In the genomic region with DNA sequence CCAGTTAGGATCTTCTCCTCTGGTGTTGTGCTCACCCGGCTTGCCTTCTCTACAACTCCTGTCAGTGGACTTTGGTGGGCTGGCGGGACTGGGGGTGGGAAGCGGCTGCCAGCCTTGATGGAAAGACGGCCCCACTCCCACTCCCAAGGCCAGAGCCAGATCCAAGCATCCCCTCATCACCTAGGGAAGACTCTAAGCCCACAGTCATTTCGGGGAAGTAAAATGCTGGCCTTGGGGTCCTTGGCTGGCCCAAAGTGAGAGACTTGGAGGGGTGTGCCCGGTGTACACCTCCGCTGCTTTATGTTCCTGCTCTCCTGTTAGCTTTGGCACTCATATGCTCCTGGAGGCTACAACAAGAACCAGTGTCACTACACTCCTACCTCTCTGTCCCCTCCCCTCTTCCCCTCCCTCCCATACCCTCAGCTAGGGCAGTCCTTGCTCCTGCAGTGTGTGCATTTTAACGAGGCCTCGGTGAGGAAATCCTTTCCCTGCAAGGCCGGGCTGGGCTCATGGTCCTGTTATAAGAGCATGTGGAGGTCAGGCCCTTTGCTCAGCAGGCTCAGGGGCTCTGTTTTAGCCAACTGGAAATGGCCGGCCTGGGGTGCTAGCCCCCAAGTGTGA, we compare ENCODE assay signal across 9 cellular contexts. TPM values are rescaled to one million over a fixed set of nuclear protein-coding genes. Genes with fewer than 3 reads are reported as not detected.
DNase-seq lines count a peak whose midpoint lies in the region; ATAC-seq, FAIRE-seq and TF ChIP-seq lines count a peak whose summit lies in the region.
"Had no signal": no experiment of that assay in that cellular context is flagged by ENCODE, and none has a peak within 500 bp of the region (broad histone marks: within the 10 kb centered on the region; RNA-seq: fewer than 3 reads in every experiment).

No MANE protein-coding gene starts in this region.

- TF ChIP-seq CTCF in C4-2B (conservative IDR thresholded peaks at IDR 0.05) (no peak), HCT116 (IDR thresholded peaks at IDR 0.05 in 2 of 3, conservative IDR thresholded peaks at IDR 0.05 in 1 of 3; ENCODE audit: borderline replicate concordance in 1 of 3, insufficient read depth in 1 of 3, low read depth in 2 of 3, low read length in 2 of 3) (no peak), nephron progenitor cell (IDR thresholded peaks at IDR 0.05) (no peak), foreskin keratinocyte (conservative IDR thresholded peaks at IDR 0.05) (no peak)

- TF ChIP-seq POLR2A in HCT116 (IDR thresholded peaks at IDR 0.05; ENCODE audit: borderline replicate concordance, extremely low read depth, insufficient read depth, insufficient read length) = no peak

- peak overlapping the region; percentile 89; the same call in 1 of the 2 replicates for H3K9ac ChIP-seq in HCT116 (ENCODE audit: low read length)

- RAD21 ChIA-PET in HCT116 (lab: Charles Lee; ENCODE audit: low non-redundant PET in 1 of 2, low total read pairs in 2 of 2, uncharacterized antibody in 2 of 2, unreplicated experiment in 2 of 2) = no interaction called here

- H3K4me1 ChIP-seq in HCT116 (ENCODE audit: control insufficient read depth in 1 of 2, insufficient read depth in 2 of 2, low read length in 2 of 2) = peaks cover 33 to 58% of the 10 kb centered on the region in 2 experiments
- H3K4me1 ChIP-seq in foreskin keratinocyte = peaks cover 13% of the 10 kb centered on the region

- ATAC-seq in HCT116 (no peak), GM18909 (IDR thresholded peaks at IDR 0.05; ENCODE audit: poor library complexity, unreplicated experiment) (no peak), foreskin keratinocyte (no peak)
- ATAC-seq in activated naive CD8-positive, alpha-beta T cell treated with anti-CD3 and anti-CD28 coated beads, Interleukin-2, amount 10 ng/mL, durations not matched to agents 7 days and 5 days (ENCODE audit: low read depth) = no peak
- ATAC-seq: activated CD4-positive, CD25-positive, alpha-beta regulatory T cell treated with anti-CD3 and anti-CD28 coated beads, Interleukin-2, amount 50 U/mL, for 24 hours had no signal

- DNase-seq in HCT116 (ENCODE audit: low read depth, low spot score) = no peak
- peak; percentile 10 for DNase-seq in activated naive CD8-positive, alpha-beta T cell treated with anti-CD3 and anti-CD28 coated beads, Interleukin-2, amount 10 ng/mL, durations not matched to agents 7 days and 5 days
- peak; percentile 36 for DNase-seq in nephron progenitor cell
- DNase-seq in urothelium cell line (ENCODE audit: low spot score) = no peak
- no peak for DNase-seq in OCI-M2 (lab: John Stamatoyannopoulos, UW; ENCODE audit: unreplicated experiment)
- DNase-seq in foreskin keratinocyte = no peak

- peaks cover 70% of the 10 kb centered on the region for H3K27me3 Mint-ChIP-seq in activated naive CD8-positive, alpha-beta T cell treated with anti-CD3 and anti-CD28 coated beads, Interleukin-2, amount 10 ng/mL, durations not matched to agents 7 days and 5 days
- peaks cover 41% of the 10 kb centered on the region for H3K27me3 Mint-ChIP-seq in nephron progenitor cell (ENCODE audit: low read depth, poor library complexity)

- no peaks in the 10 kb centered on the region for H4K20me1 ChIP-seq in HCT116 (ENCODE audit: insufficient read depth)

- no peaks in the 10 kb centered on the region for H3K9me2 ChIP-seq in HCT116 (ENCODE audit: insufficient read depth)

- H3K36me3 ChIP-seq in HCT116 (ENCODE audit: control insufficient read depth in 1 of 2, insufficient read depth in 2 of 2, low read length in 2 of 2) = no peaks in the 10 kb centered on the region

- CTCF ChIA-PET in HCT116 (lab: Charles Lee) = no interaction called here

- no TSS peak for BruUV-seq in HCT116 (replicated peaks; lab: Mats Ljungman, UMichigan)

- H3K27ac ChIP-seq in C4-2B = peak overlapping the region; percentile 98
- no peak overlapping the region for H3K27ac ChIP-seq in HCT116 (ENCODE audit: low read depth, low read length)
- H3K27ac ChIP-seq in foreskin keratinocyte = no peak overlapping the region

- H3K27me3 ChIP-seq in HCT116 (ENCODE audit: insufficient read depth, low read length) = no peaks in the 10 kb centered on the region
- peaks cover 4% of the 10 kb centered on the region for H3K27me3 ChIP-seq in foreskin keratinocyte

- peaks cover 12% of the 10 kb centered on the region for H3K4me1 Mint-ChIP-seq in activated naive CD8-positive, alpha-beta T cell treated with anti-CD3 and anti-CD28 coated beads, Interleukin-2, amount 10 ng/mL, durations not matched to agents 7 days and 5 days
- H3K4me1 Mint-ChIP-seq in nephron progenitor cell = peaks cover 76% of the 10 kb centered on the region

- no peak overlapping the region for H2AFZ ChIP-seq in HCT116 (ENCODE audit: low read depth, low read length, poor library complexity, severe bottlenecking)

- H3K9me3 Mint-ChIP-seq in activated naive CD8-positive, alpha-beta T cell treated with anti-CD3 and anti-CD28 coated beads, Interleukin-2, amount 10 ng/mL, durations not matched to agents 7 days and 5 days = no peaks in the 10 kb centered on the region
- H3K9me3 Mint-ChIP-seq in nephron progenitor cell = no peaks in the 10 kb centered on the region

- FAIRE-seq in urothelium cell line (lab: Jason Lieb, UNC) = no peak

- POLR2A ChIA-PET in HCT116 (lab: Charles Lee) = interaction anchor here (2.2 kb wide), 1 partner anchor 10 kb away, joined by 7 read pairs; a partner anchor contains a TSS
- POLR2A ChIA-PET in activated naive CD8-positive, alpha-beta T cell treated with anti-CD3 and anti-CD28 coated beads, Interleukin-2, amount 10 ng/mL, durations not matched to agents 7 days and 5 days (lab: Charles Lee) = no interaction called here

- no peak for TF ChIP-seq RAD21 in HCT116 (IDR thresholded peaks at IDR 0.05; ENCODE audit: low read depth)

- no peak overlapping the region for H3K27ac Mint-ChIP-seq in activated naive CD8-positive, alpha-beta T cell treated with anti-CD3 and anti-CD28 coated beads, Interleukin-2, amount 10 ng/mL, durations not matched to agents 7 days and 5 days
- peak overlapping the region; percentile 95 for H3K27ac Mint-ChIP-seq in nephron progenitor cell

- H3K9me3 ChIP-seq in HCT116 (ENCODE audit: control insufficient read depth in 1 of 2, insufficient read depth in 1 of 2, low read depth in 1 of 2, low read length in 2 of 2) = no peaks in the 10 kb centered on the region

- H3K4me2 ChIP-seq in HCT116 (ENCODE audit: low read length) = peak overlapping the region; percentile 97

- peaks cover 47% of the 10 kb centered on the region for H3K79me2 ChIP-seq in HCT116 (ENCODE audit: insufficient read depth, low read length)

- H3K4me3 Mint-ChIP-seq in activated naive CD8-positive, alpha-beta T cell treated with anti-CD3 and anti-CD28 coated beads, Interleukin-2, amount 10 ng/mL, durations not matched to agents 7 days and 5 days = no peak overlapping the region
- H3K4me3 Mint-ChIP-seq in nephron progenitor cell = peak overlapping the region; percentile 97

- peaks cover 1% of the 10 kb centered on the region for H3K36me3 Mint-ChIP-seq in activated naive CD8-positive, alpha-beta T cell treated with anti-CD3 and anti-CD28 coated beads, Interleukin-2, amount 10 ng/mL, durations not matched to agents 7 days and 5 days
- H3K36me3 Mint-ChIP-seq in nephron progenitor cell (ENCODE audit: low read depth) = peaks cover 25% of the 10 kb centered on the region

- intact Hi-C loops in HCT116 (cut with micrococcal nuclease) = no loop called here

- no peak overlapping the region for H3K4me3 ChIP-seq in HCT116 (replicated peaks in 1 of 2; ENCODE audit: low read depth in 1 of 2, low read length in 2 of 2)

TF ChIP-seq in HCT116, 20 proteins besides CTCF, POLR2A, EP300 and RAD21 (continues in another document):
- TF ChIP-seq SIN3A (IDR thresholded peaks at IDR 0.05; ENCODE audit: low read depth) = no peak
- TF ChIP-seq POLR2AphosphoS5 (IDR thresholded peaks at IDR 0.05; ENCODE audit: low read depth, low read length) = no peak
- TF ChIP-seq CEBPB (IDR thresholded peaks at IDR 0.05; ENCODE audit: low read depth) = no peak
- no peak for TF ChIP-seq ZFX (IDR thresholded peaks at IDR 0.05)
- TF ChIP-seq EZH2phosphoT487 (IDR thresholded peaks at IDR 0.05; ENCODE audit: borderline replicate concordance) = no peak
- TF ChIP-seq, protein P1, sequence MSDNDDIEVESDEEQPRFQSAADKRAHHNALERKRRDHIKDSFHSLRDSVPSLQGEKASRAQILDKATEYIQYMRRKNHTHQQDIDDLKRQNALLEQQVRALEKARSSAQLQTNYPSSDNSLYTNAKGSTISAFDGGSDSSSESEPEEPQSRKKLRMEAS (IDR thresholded peaks at IDR 0.05) = no peak

RNA-seq across cellular contexts. Expression of a gene that starts 1.0 kb away (rescaled TPM):
- total RNA-seq in HCT116 (2021; ENCODE audit: unreplicated experiment) = 19.6 TPM
- polyA plus RNA-seq in HCT116 (2012) = 7.9 and 13.3 TPM in 2 replicates
- total RNA-seq in activated naive CD8-positive, alpha-beta T cell treated with anti-CD3 and anti-CD28 coated beads, Interleukin-2, amount 10 ng/mL, durations not matched to agents 7 days and 5 days = not detected
- 4.8 and 6.1 TPM in 2 replicates for total RNA-seq in foreskin keratinocyte
- 3.3 and 3.7 TPM in 2 replicates for polyA plus RNA-seq in foreskin keratinocyte

RNA-seq across cellular contexts. Expression of a gene that starts 9.8 kb away (rescaled TPM):
- total RNA-seq in HCT116 (2021; ENCODE audit: unreplicated experiment) (91.0 TPM), foreskin keratinocyte (47.3 and 59.7 TPM in 2 replicates)
- polyA plus RNA-seq in HCT116 (2012) = 48.2 and 62.8 TPM in 2 replicates
- not detected for total RNA-seq in activated naive CD8-positive, alpha-beta T cell treated with anti-CD3 and anti-CD28 coated beads, Interleukin-2, amount 10 ng/mL, durations not matched to agents 7 days and 5 days
- polyA plus RNA-seq in foreskin keratinocyte = 34.9 and 51.1 TPM in 2 replicates

RNA-seq across cellular contexts. Expression of a gene that starts 9.9 kb away (rescaled TPM):
- total RNA-seq in HCT116 (2021; ENCODE audit: unreplicated experiment) = 6.8 TPM
- polyA plus RNA-seq in HCT116 (2012) = 3.9 and 4.6 TPM in 2 replicates
- not detected for total RNA-seq in activated naive CD8-positive, alpha-beta T cell treated with anti-CD3 and anti-CD28 coated beads, Interleukin-2, amount 10 ng/mL, durations not matched to agents 7 days and 5 days
- total RNA-seq in foreskin keratinocyte = 0.07 and 0.31 TPM in 2 replicates
- polyA plus RNA-seq in foreskin keratinocyte = 0.17 and 0.21 TPM in 2 replicates

RNA-seq across cellular contexts. Expression of a gene that starts 18.6 kb away (rescaled TPM):
- 15.0 TPM for total RNA-seq in HCT116 (2021; ENCODE audit: unreplicated experiment)
- polyA plus RNA-seq in HCT116 (2012) = 8.0 and 10.6 TPM in 2 replicates
- total RNA-seq in activated naive CD8-positive, alpha-beta T cell treated with anti-CD3 and anti-CD28 coated beads, Interleukin-2, amount 10 ng/mL, durations not matched to agents 7 days and 5 days = not detected
- total RNA-seq in foreskin keratinocyte = 13.1 and 13.3 TPM in 2 replicates
- 14.5 and 15.6 TPM in 2 replicates for polyA plus RNA-seq in foreskin keratinocyte

RNA-seq across cellular contexts. Expression of a gene that starts 22.7 kb away (rescaled TPM):
- total RNA-seq in HCT116 (2021; ENCODE audit: unreplicated experiment) = 9.2 TPM
- 5.6 and 5.7 TPM in 2 replicates for polyA plus RNA-seq in HCT116 (2012)
- not detected for total RNA-seq in activated naive CD8-positive, alpha-beta T cell treated with anti-CD3 and anti-CD28 coated beads, Interleukin-2, amount 10 ng/mL, durations not matched to agents 7 days and 5 days
- total RNA-seq in foreskin keratinocyte = 1.2 and 2.1 TPM in 2 replicates
- polyA plus RNA-seq in foreskin keratinocyte = 1.0 and 1.4 TPM in 2 replicates

Comparison
In these comparisons a context has a peak if more than half of its experiments do, and no peak if none do; other contexts are left out.
1. DNase-seq: peak in activated naive CD8-positive, alpha-beta T cell treated with anti-CD3 and anti-CD28 coated beads, Interleukin-2, amount 10 ng/mL, durations not matched to agents 7 days and 5 days (single experiment) and nephron progenitor cell (single experiment); none in HCT116 (single experiment), urothelium cell line (single experiment), OCI-M2 (single experiment) and foreskin keratinocyte (0 of 2).
2. RNA of a gene that starts 9.8 kb away (total RNA-seq): 91.0 TPM in HCT116 (single experiment) and 47.3 to 59.7 TPM in foreskin keratinocyte; not detected in activated naive CD8-positive, alpha-beta T cell treated with anti-CD3 and anti-CD28 coated beads, Interleukin-2, amount 10 ng/mL, durations not matched to agents 7 days and 5 days; every median in the first group is over 10 times any median in the second.